In genomic region chr7:13106513-13106912, GRCh38 we compare ENCODE assay signal across 26 cellular contexts.
"Had no signal": no experiment of that assay in that cellular context is flagged by ENCODE, and none has a peak within 500 bp of the region (broad histone marks: within the 10 kb centered on the region; RNA-seq: fewer than 3 reads in every experiment).

No MANE protein-coding gene starts in this region.

- H3K27me3 Mint-ChIP-seq: activated CD4-positive, alpha-beta memory T cell treated with anti-CD3 and anti-CD28 coated beads for 36 hours; activated CD4-positive, alpha-beta T cell treated with anti-CD3 and anti-CD28 coated beads, Interleukin-2, amount 10 ng/mL, durations not matched to agents 7 days and 5 days; T-helper 17 cell had no signal

- H3K9ac ChIP-seq: KMS-11 had no signal

- H3K27ac Mint-ChIP-seq: activated CD4-positive, alpha-beta memory T cell treated with anti-CD3 and anti-CD28 coated beads for 36 hours; activated CD4-positive, alpha-beta T cell treated with anti-CD3 and anti-CD28 coated beads, Interleukin-2, amount 10 ng/mL, durations not matched to agents 7 days and 5 days; activated naive CD8-positive, alpha-beta T cell treated with anti-CD3 and anti-CD28 coated beads, Interleukin-2, amount 10 ng/mL, durations not matched to agents 7 days and 5 days; activated T-helper 2 cell treated with anti-CD3 and anti-CD28 coated beads, Interferon-gamma antibody, Interleukin-2, Interleukin-4, amounts not matched to agents 10 μg/mL and 5 μg/mL and 100 μg/mL, durations not matched to agents 14 hours and 24 hours and 36 hours; T-helper 17 cell had no signal

- H3K36me3 ChIP-seq: adrenal gland, MG63 had no signal

- H3K4me3 Mint-ChIP-seq: activated CD4-positive, alpha-beta memory T cell treated with anti-CD3 and anti-CD28 coated beads for 36 hours; activated CD4-positive, alpha-beta T cell treated with anti-CD3 and anti-CD28 coated beads, Interleukin-2, amount 10 ng/mL, durations not matched to agents 7 days and 5 days; activated naive CD8-positive, alpha-beta T cell treated with anti-CD3 and anti-CD28 coated beads, Interleukin-2, amount 10 ng/mL, durations not matched to agents 7 days and 5 days; activated T-cell treated with anti-CD3 and anti-CD28 coated beads, Interleukin-2, amount 50 U/mL, for 4 hours; T-helper 17 cell had no signal

- H3K27me3 ChIP-seq: adrenal gland, MG63 had no signal

- ATAC-seq: activated T-cell treated with anti-CD3 and anti-CD28 coated beads, Interleukin-2, amount 50 U/mL, for 4 hours; T-helper 17 cell had no signal

- H3K4me2 ChIP-seq: KMS-11 had no signal

- H3K4me3 ChIP-seq: adrenal gland, MG63 had no signal

- H3K27ac ChIP-seq: adrenal gland, KMS-11 had no signal

- DNase-seq: activated CD4-positive, alpha-beta memory T cell treated with anti-CD3 and anti-CD28 coated beads for 36 hours; activated CD4-positive, alpha-beta T cell treated with anti-CD3 and anti-CD28 coated beads, Interleukin-2, amount 10 ng/mL, durations not matched to agents 7 days and 5 days; activated CD4-positive, CD25-positive, alpha-beta regulatory T cell; activated CD8-positive, alpha-beta memory T cell treated with anti-CD3 and anti-CD28 coated beads for 24 hours; activated gamma-delta T cell treated with Interleukin-2 at 50 U/mL for 16 hours; activated naive CD4-positive, alpha-beta T cell treated with anti-CD3 and anti-CD28 coated beads, Interleukin-2, amount 50 U/mL, for 16 hours; activated naive CD8-positive, alpha-beta T cell treated with anti-CD3 and anti-CD28 coated beads, Interleukin-2, amount 10 ng/mL, durations not matched to agents 7 days and 5 days; activated T-cell treated with anti-CD3 and anti-CD28 coated beads, Interleukin-2, amount 50 U/mL, for 4 hours; adrenal gland; anterior cingulate cortex; MG63; NCI-H1092 treated with DMSO at 0.1 percent for 48 hours; NCI-H1417 treated with DMSO at 0.1 percent for 48 hours; NCI-H1694; NCI-H2029; NCI-H2107; NCI-H2171 treated with DMSO at 0.1 percent for 48 hours; NCI-H226; NCI-H510A; NCI-H526 treated with DMSO at 0.1 percent for 48 hours; NCI-H82; SIG-M5; T-helper 17 cell; T-helper 9 cell had no signal

- H3K36me3 Mint-ChIP-seq: activated CD4-positive, alpha-beta memory T cell treated with anti-CD3 and anti-CD28 coated beads for 36 hours; activated naive CD8-positive, alpha-beta T cell treated with anti-CD3 and anti-CD28 coated beads, Interleukin-2, amount 10 ng/mL, durations not matched to agents 7 days and 5 days had no signal

- H3K9me3 ChIP-seq: adrenal gland had no signal

- H3K4me1 ChIP-seq: adrenal gland had no signal

- H3K9me3 Mint-ChIP-seq: activated CD4-positive, alpha-beta memory T cell treated with anti-CD3 and anti-CD28 coated beads for 36 hours; activated CD4-positive, alpha-beta T cell treated with anti-CD3 and anti-CD28 coated beads, Interleukin-2, amount 10 ng/mL, durations not matched to agents 7 days and 5 days; activated naive CD8-positive, alpha-beta T cell treated with anti-CD3 and anti-CD28 coated beads, Interleukin-2, amount 10 ng/mL, durations not matched to agents 7 days and 5 days; activated T-cell treated with anti-CD3 and anti-CD28 coated beads, Interleukin-2, amount 50 U/mL, for 4 hours; activated T-helper 2 cell treated with anti-CD3 and anti-CD28 coated beads, Interferon-gamma antibody, Interleukin-2, Interleukin-4, amounts not matched to agents 10 μg/mL and 5 μg/mL and 100 μg/mL, durations not matched to agents 14 hours and 24 hours and 36 hours had no signal
